8 cellular contexts compared by ENCODE assay signal in genomic region chr1:214261206-214262123, GRCh38. TPM values are rescaled to one million over a fixed set of nuclear protein-coding genes. Genes with fewer than 3 reads are reported as not detected.
DNase-seq lines count a peak whose midpoint lies in the region; ATAC-seq and TF ChIP-seq lines count a peak whose summit lies in the region.

No MANE protein-coding gene starts in this region.

- intact Hi-C loops in PC-9 (cut with micrococcal nuclease; ENCODE audit: unreplicated experiment): loop anchor here (1.0 to 5.0 kb wide), 3 partner anchors 45 to 366 kb away; no protein-coding TSS in a partner anchor

- POLR2A ChIA-PET in PC-9 (lab: Charles Lee; ENCODE audit: unreplicated experiment): no interaction called here

- H2AFZ ChIP-seq in KMS-11 (ENCODE audit: low read depth): peak overlapping the region; percentile 36
- 0 out of 2 replicates have a peak overlapping the region, but pooled peaks have one; percentile 29 for H2AFZ ChIP-seq in PC-9
- H2AFZ ChIP-seq in neuron (ENCODE audit: low read depth, low read length): peak overlapping the region; percentile 2

- H3K79me2 ChIP-seq in DOHH2 (ENCODE audit: control insufficient read depth, low read length) (no peaks in the 10 kb centered on the region), KMS-11 (ENCODE audit: insufficient read depth, low read depth) (no peaks in the 10 kb centered on the region), PC-9 (ENCODE audit: low read depth) (no peaks in the 10 kb centered on the region)

- no peaks in the 10 kb centered on the region for H3K9me2 ChIP-seq in DOHH2 (replicated peaks; ENCODE audit: control insufficient read depth, low read length)
- no peaks in the 10 kb centered on the region for H3K9me2 ChIP-seq in PC-9 (ENCODE audit: insufficient read depth)

- H3K36me3 ChIP-seq in DOHH2 (ENCODE audit: control insufficient read depth, low read length) (no peaks in the 10 kb centered on the region), KMS-11 (ENCODE audit: insufficient read depth) (no peaks in the 10 kb centered on the region), PC-9 (ENCODE audit: low read depth) (no peaks in the 10 kb centered on the region), neuron (ENCODE audit: insufficient read depth, low read length) (no peaks in the 10 kb centered on the region)

- TF ChIP-seq CTCF in DOHH2 (IDR thresholded peaks at IDR 0.05; ENCODE audit: low read depth, low read length, poor library complexity, severe bottlenecking): peak; percentile 94
- peak; percentile 97 for TF ChIP-seq CTCF in KMS-11 (conservative IDR thresholded peaks at IDR 0.05; ENCODE audit: low read depth, low read length)
- TF ChIP-seq CTCF in PC-9 (conservative IDR thresholded peaks at IDR 0.05): peak; percentile 87
- TF ChIP-seq CTCF in fibroblast of mammary gland (conservative IDR thresholded peaks at IDR 0.05; ENCODE audit: control insufficient read depth, insufficient read depth, low read depth, low read length): peak; percentile 95

- no peak overlapping the region for H3K4me2 ChIP-seq in DOHH2 (ENCODE audit: low read length)
- H3K4me2 ChIP-seq in KMS-11: peak overlapping the region; percentile 15; the same call in 1 of the 2 replicates
- H3K4me2 ChIP-seq in PC-9: peak overlapping the region; percentile 63

- H3K4me1 ChIP-seq in DOHH2 (ENCODE audit: control insufficient read depth, low read length): peaks cover 6% of the 10 kb centered on the region; the same call in 1 of the 2 replicates
- peaks cover 31% of the 10 kb centered on the region for H3K4me1 ChIP-seq in KMS-11 (ENCODE audit: low read depth, poor library complexity, severe bottlenecking)
- H3K4me1 ChIP-seq in PC-9 (replicated peaks; ENCODE audit: insufficient read depth): peaks cover 30% of the 10 kb centered on the region
- H3K4me1 ChIP-seq in neuron (ENCODE audit: insufficient read depth, low read length): peaks cover 10% of the 10 kb centered on the region

- peak; percentile 87 for ATAC-seq in GM21737 (IDR thresholded peaks at IDR 0.05; ENCODE audit: unreplicated experiment)

- BruUV-seq in PC-9 (replicated peaks; lab: Mats Ljungman, UMichigan): no TSS peak

- H4K20me1 ChIP-seq in DOHH2 (ENCODE audit: control insufficient read depth, insufficient read depth, low read depth, low read length) (no peaks in the 10 kb centered on the region), KMS-11 (ENCODE audit: insufficient read depth) (no peaks in the 10 kb centered on the region), PC-9 (ENCODE audit: insufficient read depth) (no peaks in the 10 kb centered on the region)

- H3K9me3 ChIP-seq in DOHH2 (ENCODE audit: control insufficient read depth, insufficient read depth, low read length) (no peaks in the 10 kb centered on the region), PC-9 (ENCODE audit: insufficient read depth, low read depth) (no peaks in the 10 kb centered on the region), neuron (ENCODE audit: low read length) (no peaks in the 10 kb centered on the region)

- H3K9ac ChIP-seq in KMS-11: no peak overlapping the region

- H3K27me3 ChIP-seq in DOHH2 (ENCODE audit: control insufficient read depth, low read length) (peaks cover 58% of the 10 kb centered on the region), KMS-11 (ENCODE audit: insufficient read depth, low read depth) (no peaks in the 10 kb centered on the region), PC-9 (ENCODE audit: insufficient read depth, low read depth) (no peaks in the 10 kb centered on the region), neuron (ENCODE audit: insufficient read depth, low read length) (no peaks in the 10 kb centered on the region)

- H3F3A ChIP-seq in DOHH2 (ENCODE audit: control insufficient read depth, insufficient read depth) (no peaks in the 10 kb centered on the region), PC-9 (ENCODE audit: insufficient read depth, low read depth) (peaks cover 11% of the 10 kb centered on the region)

- DNase-seq in PC-9: peak; percentile 51 to 80
- peak; percentile 85 to 89 for DNase-seq in activated T-cell treated with anti-CD3 and anti-CD28 coated beads, Interleukin-2, amount 50 U/mL, for 48 hours
- DNase-seq in fibroblast of mammary gland (ENCODE audit: low read depth): peak; percentile 72
- peak; percentile 61 for DNase-seq in stromal cell of bone marrow (ENCODE audit: low read depth)

- CTCF ChIA-PET in PC-9 (lab: Charles Lee): interaction anchor here (0.5 to 2.1 kb wide), 7 partner anchors 47 to 1027 kb away, joined by 3 to 23 read pairs (median 7); no protein-coding TSS in a partner anchor

- H3K4me3 ChIP-seq in DOHH2 (ENCODE audit: low read length): no peak overlapping the region
- no peak overlapping the region for H3K4me3 ChIP-seq in KMS-11 (IDR thresholded peaks at IDR 0.05; ENCODE audit: insufficient read depth, low read depth, low read length)
- no peak overlapping the region; the same call in 1 of the 2 replicates for H3K4me3 ChIP-seq in PC-9
- H3K4me3 ChIP-seq in fibroblast of mammary gland (ENCODE audit: control insufficient read depth, low read depth, low read length): no peak overlapping the region
- H3K4me3 ChIP-seq in neuron (ENCODE audit: low read length): no peak overlapping the region

- H3K27ac ChIP-seq in DOHH2 (ENCODE audit: low read depth, low read length) (no peak overlapping the region), KMS-11 (no peak overlapping the region), PC-9 (no peak overlapping the region)

RNA-seq across cellular contexts. Expression of gene SMYD2, which starts 19.5 kb away (rescaled TPM):
- 36.4 and 41.2 TPM in 2 replicates for total RNA-seq in PC-9 (2021)
